ENCODE assay signal across 16 cellular contexts in the genomic region with DNA sequence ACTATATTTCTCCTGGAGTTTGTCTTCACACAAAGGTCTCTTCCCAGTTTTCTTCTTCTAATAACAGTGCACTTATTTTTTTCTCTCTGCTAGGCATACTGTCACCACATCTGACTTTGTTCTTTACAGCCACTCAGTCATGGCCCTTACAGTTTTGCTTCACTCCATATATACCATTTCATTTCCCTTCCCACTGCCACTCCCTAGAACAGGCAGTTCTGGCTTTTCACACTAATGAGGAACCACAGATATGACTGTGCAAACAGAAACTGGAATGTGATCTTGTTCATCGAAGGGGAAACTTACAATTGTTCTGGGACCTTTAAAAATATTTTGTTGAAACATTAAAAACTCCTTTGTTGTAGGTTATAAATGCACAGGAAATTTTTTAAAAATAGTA.
A peak's percentile ranks its signal among the peaks of the same experiment; 100 is the strongest.
DNase-seq lines count a peak whose midpoint lies in the region; ATAC-seq, FAIRE-seq and TF ChIP-seq lines count a peak whose summit lies in the region.
"Had no signal": no experiment of that assay in that cellular context is flagged by ENCODE, and none has a peak within 500 bp of the region (broad histone marks: within the 10 kb centered on the region; RNA-seq: fewer than 3 reads in every experiment).

No MANE protein-coding gene starts in this region.

- no peaks in the 10 kb centered on the region for H3K9me3 ChIP-seq in pancreas
- H3K9me3 ChIP-seq: adrenal gland, esophagus muscularis mucosa had no signal

- H3K4me3 Mint-ChIP-seq in dendritic cell treated with granulocyte-macrophage colony-stimulating factor and Interleukin-4, amounts not matched to agents 40 ng/mL and 50 ng/mL, for 4 days: no peak overlapping the region
- H3K4me3 Mint-ChIP-seq in natural killer cell: no peak overlapping the region
- H3K4me3 Mint-ChIP-seq: activated CD8-positive, alpha-beta memory T cell treated with anti-CD3 and anti-CD28 coated beads, Interleukin-2, amount 10 ng/mL, durations not matched to agents 7 days and 5 days; IgD-negative memory B cell had no signal

- peak overlapping the region in 2 of 4 donors; percentile 2 to 4 for H3K27ac ChIP-seq in pancreas
- no peak overlapping the region for H3K27ac ChIP-seq in coronary artery
- H3K27ac ChIP-seq: esophagus muscularis mucosa had no signal

- FAIRE-seq in pancreas (lab: Jason Lieb, UNC): peak; percentile 86
- FAIRE-seq: GM18507, kidney had no signal

- no peaks in the 10 kb centered on the region for H3K9me3 Mint-ChIP-seq in dendritic cell treated with granulocyte-macrophage colony-stimulating factor and Interleukin-4, amounts not matched to agents 40 ng/mL and 50 ng/mL, for 4 days
- H3K9me3 Mint-ChIP-seq in natural killer cell: no peaks in the 10 kb centered on the region
- H3K9me3 Mint-ChIP-seq: IgD-negative memory B cell had no signal

- H3K27me3 Mint-ChIP-seq in dendritic cell treated with granulocyte-macrophage colony-stimulating factor and Interleukin-4, amounts not matched to agents 40 ng/mL and 50 ng/mL, for 4 days: no peaks in the 10 kb centered on the region
- peaks cover 19% of the 10 kb centered on the region in 2 donors for H3K27me3 Mint-ChIP-seq in natural killer cell (ENCODE audit: low read depth in 2 of 2)
- H3K27me3 Mint-ChIP-seq: IgD-negative memory B cell had no signal

- peak overlapping the region; percentile 83 for H3K27ac Mint-ChIP-seq in dendritic cell treated with granulocyte-macrophage colony-stimulating factor and Interleukin-4, amounts not matched to agents 40 ng/mL and 50 ng/mL, for 4 days
- H3K27ac Mint-ChIP-seq in natural killer cell: no peak overlapping the region
- H3K27ac Mint-ChIP-seq: activated CD8-positive, alpha-beta memory T cell treated with anti-CD3 and anti-CD28 coated beads, Interleukin-2, amount 10 ng/mL, durations not matched to agents 7 days and 5 days had no signal

- no peak overlapping the region for H3K4me3 ChIP-seq in GM12865 (ENCODE audit: low read depth, low read length)
- no peak overlapping the region for H3K4me3 ChIP-seq in pancreas
- H3K4me3 ChIP-seq in coronary artery: no peak overlapping the region
- H3K4me3 ChIP-seq: adrenal gland, esophagus muscularis mucosa had no signal

- 4 to 10% methylated on average over 1 of the region's 1 CpG for WGBS in pancreas, 2 donors

- H3K4me1 ChIP-seq in pancreas: peaks cover 12 to 24% (median 18%) of the 10 kb centered on the region in 3 donors

- DNase-seq in GM12865 (ENCODE audit: low read depth): peak; percentile 18
- peak; percentile 48 for DNase-seq in NOMO-1 treated with DMSO at 0.1 percent for 48 hours (lab: John Stamatoyannopoulos, UW; ENCODE audit: unreplicated experiment)
- no peak for DNase-seq in pancreas
- DNase-seq in Ammon's horn (ENCODE audit: low spot score): no peak
- DNase-seq in natural killer cell: no peak
- no peak for DNase-seq in coronary artery (ENCODE audit: low spot score)
- DNase-seq in activated T-cell treated with anti-CD3 and anti-CD28 coated beads, Interleukin-2, amount 50 U/mL, for 1 hour: no peak
- DNase-seq: activated CD8-positive, alpha-beta memory T cell treated with anti-CD3 and anti-CD28 coated beads, Interleukin-2, amount 10 ng/mL, durations not matched to agents 7 days and 5 days; adrenal gland; COR-L47; kidney; T-helper 1 cell had no signal

- H3K27me3 ChIP-seq in pancreas: no peaks in the 10 kb centered on the region
- H3K27me3 ChIP-seq: adrenal gland, esophagus muscularis mucosa had no signal

- intact Hi-C loops in dendritic cell treated with granulocyte-macrophage colony-stimulating factor and Interleukin-4, amounts not matched to agents 40 ng/mL and 50 ng/mL, for 4 days (cut with micrococcal nuclease): loop anchor here (5.0 kb wide), 1 partner anchor 70 kb away; a partner anchor contains a TSS
- intact Hi-C loops in pancreas (cut with DNase I) (no loop called here), natural killer cell (cut with micrococcal nuclease) (no loop called here)

- peaks cover 40% of the 10 kb centered on the region for H3K4me1 Mint-ChIP-seq in dendritic cell treated with granulocyte-macrophage colony-stimulating factor and Interleukin-4, amounts not matched to agents 40 ng/mL and 50 ng/mL, for 4 days (ENCODE audit: low read depth)
- H3K4me1 Mint-ChIP-seq in natural killer cell: no peaks in the 10 kb centered on the region
- H3K4me1 Mint-ChIP-seq: activated CD8-positive, alpha-beta memory T cell treated with anti-CD3 and anti-CD28 coated beads, Interleukin-2, amount 10 ng/mL, durations not matched to agents 7 days and 5 days had no signal

- H3K36me3 ChIP-seq in pancreas: no peaks in the 10 kb centered on the region
- H3K36me3 ChIP-seq: adrenal gland, esophagus muscularis mucosa had no signal

- no peak for TF ChIP-seq CTCF in GM12865 (IDR thresholded peaks at IDR 0.05; ENCODE audit: insufficient read depth, low read depth, low read length, missing control alignments)
- TF ChIP-seq CTCF in pancreas (IDR thresholded peaks at IDR 0.05): no peak
- no peak for TF ChIP-seq CTCF in natural killer cell (IDR thresholded peaks at IDR 0.05)
- TF ChIP-seq CTCF in coronary artery (IDR thresholded peaks at IDR 0.05): no peak

- no peaks in the 10 kb centered on the region for H3K36me3 Mint-ChIP-seq in dendritic cell treated with granulocyte-macrophage colony-stimulating factor and Interleukin-4, amounts not matched to agents 40 ng/mL and 50 ng/mL, for 4 days (ENCODE audit: low read depth)
- H3K36me3 Mint-ChIP-seq in natural killer cell: no peaks in the 10 kb centered on the region
- H3K36me3 Mint-ChIP-seq: activated CD8-positive, alpha-beta memory T cell treated with anti-CD3 and anti-CD28 coated beads, Interleukin-2, amount 10 ng/mL, durations not matched to agents 7 days and 5 days had no signal

- peak; percentile 60 to 85 (median 78) for ATAC-seq in pancreas
- ATAC-seq in natural killer cell: no peak
- ATAC-seq: activated CD8-positive, alpha-beta memory T cell treated with anti-CD3 and anti-CD28 coated beads, Interleukin-2, amount 10 ng/mL, durations not matched to agents 7 days and 5 days had no signal

Comparison
In these comparisons a context has a peak if more than half of its experiments do, and no peak if none do; other contexts are left out.
1. DNase-seq: peak in GM12865 (single experiment) and NOMO-1 treated with DMSO at 0.1 percent for 48 hours (single experiment); none in pancreas (0 of 6), Ammon's horn (single experiment), natural killer cell (single experiment), coronary artery (single experiment) and activated T-cell treated with anti-CD3 and anti-CD28 coated beads, Interleukin-2, amount 50 U/mL, for 1 hour (single experiment).
2. ATAC-seq: peak in pancreas (4 of 4); none in natural killer cell (0 of 3).